ENCODE assay signal across 9 cellular contexts in the genomic region with DNA sequence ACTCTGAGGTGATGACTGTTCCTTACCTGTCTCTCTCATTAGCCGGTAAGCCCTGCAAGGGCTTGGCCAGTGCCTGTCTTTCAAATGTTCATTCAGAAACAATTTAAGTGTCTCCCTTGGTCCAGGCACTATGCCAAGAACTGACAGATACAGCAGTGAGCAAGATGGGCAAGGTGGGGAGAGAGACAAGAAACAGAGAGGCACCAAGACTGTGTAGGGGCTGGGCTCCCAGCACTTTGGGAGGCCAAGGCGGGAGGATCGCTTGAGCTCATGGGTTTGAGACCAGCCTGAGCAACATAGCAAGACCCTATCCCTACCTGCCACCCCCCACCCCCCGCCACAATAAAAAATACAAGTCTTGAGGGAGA. TPM values are rescaled to one million over a fixed set of nuclear protein-coding genes. Genes with fewer than 3 reads are reported as not detected.
DNase-seq lines count a peak whose midpoint lies in the region; ATAC-seq, FAIRE-seq and TF ChIP-seq lines count a peak whose summit lies in the region.
"Had no signal": no experiment of that assay in that cellular context is flagged by ENCODE, and none has a peak within 500 bp of the region (broad histone marks: within the 10 kb centered on the region; RNA-seq: fewer than 3 reads in every experiment).

No MANE protein-coding gene starts in this region.

- no peak for FAIRE-seq in astrocyte (lab: Jason Lieb, UNC)

- H3K9me3 Mint-ChIP-seq in astrocyte (ENCODE audit: unreplicated experiment) (no peaks in the 10 kb centered on the region), naive B cell (no peaks in the 10 kb centered on the region)

- H3K4me3 ChIP-seq in Loucy (ENCODE audit: low read length, poor library complexity, severe bottlenecking) (peak overlapping the region; percentile 72), astrocyte (ENCODE audit: insufficient read depth, low read depth, low read length) (no peak overlapping the region)

- H4K20me1 ChIP-seq in Loucy (ENCODE audit: insufficient read depth, low read length, poor library complexity, severe bottlenecking) (no peaks in the 10 kb centered on the region), astrocyte (ENCODE audit: insufficient read depth, low read length) (no peaks in the 10 kb centered on the region)

- H3K27ac Mint-ChIP-seq in astrocyte (ENCODE audit: unreplicated experiment) (peak overlapping the region; percentile 35), naive B cell (peak overlapping the region in 5 of 6 donors; percentile 68 to 90 (median 80))

- no peaks in the 10 kb centered on the region; the same call in 1 of the 2 replicates for H3F3A ChIP-seq in Loucy (ENCODE audit: low read depth)

- H3K79me2 ChIP-seq in Loucy (ENCODE audit: insufficient read depth, low read length) (no peaks in the 10 kb centered on the region), astrocyte (ENCODE audit: insufficient read depth, low read length) (no peaks in the 10 kb centered on the region)

- ATAC-seq in naive B cell (ENCODE audit: low read depth in 2 of 2) (no peak), GM18870 (IDR thresholded peaks at IDR 0.05; ENCODE audit: unreplicated experiment) (no peak), HG03439 (IDR thresholded peaks at IDR 0.05; ENCODE audit: unreplicated experiment) (no peak)

- H2AFZ ChIP-seq in Loucy (ENCODE audit: low read length) (no peak overlapping the region), astrocyte (ENCODE audit: low read depth, low read length) (no peak overlapping the region)

- peaks cover 25% of the 10 kb centered on the region for H3K4me1 ChIP-seq in Loucy (ENCODE audit: insufficient read depth, low read length, poor library complexity, severe bottlenecking)
- H3K4me1 ChIP-seq in astrocyte (ENCODE audit: insufficient read depth, low read length) = peaks cover 2% of the 10 kb centered on the region

- H3K9ac ChIP-seq in Loucy (ENCODE audit: low read depth, low read length, poor library complexity, severe bottlenecking) (peak overlapping the region; percentile 88), astrocyte (ENCODE audit: low read length) (no peak overlapping the region)

- no peaks in the 10 kb centered on the region for H3K4me1 Mint-ChIP-seq in astrocyte (ENCODE audit: low read depth, unreplicated experiment)
- peaks cover 9 to 16% (median 12%) of the 10 kb centered on the region in 3 donors for H3K4me1 Mint-ChIP-seq in naive B cell

- H3K27me3 Mint-ChIP-seq in astrocyte (ENCODE audit: low read depth, unreplicated experiment) (peaks cover 2% of the 10 kb centered on the region), naive B cell (peaks cover 0 to 3% (median 0%) of the 10 kb centered on the region in 3 donors)

- H3K27me3 ChIP-seq in Loucy (ENCODE audit: insufficient read depth, low read length, poor library complexity, severe bottlenecking) = no peaks in the 10 kb centered on the region
- no peaks in the 10 kb centered on the region for H3K27me3 ChIP-seq in astrocyte (ENCODE audit: insufficient read depth, low read length)
- H3K27me3 ChIP-seq: dorsolateral prefrontal cortex had no signal

- peak overlapping the region; percentile 74 for H3K4me3 Mint-ChIP-seq in astrocyte (ENCODE audit: unreplicated experiment)
- peak overlapping the region; percentile 68 to 91 (median 78) for H3K4me3 Mint-ChIP-seq in naive B cell

- H3K4me2 ChIP-seq in Loucy (ENCODE audit: low read depth, low read length, poor library complexity, severe bottlenecking) = peak overlapping the region; percentile 78
- H3K4me2 ChIP-seq in astrocyte (ENCODE audit: low read length) = no peak overlapping the region

- no peak for TF ChIP-seq CTCF in Loucy (conservative IDR thresholded peaks at IDR 0.05; ENCODE audit: low read length)
- TF ChIP-seq CTCF in astrocyte (IDR thresholded peaks at IDR 0.05; ENCODE audit: insufficient read depth, low read depth, low read length) = no peak

- DNase-seq in GM04504 (ENCODE audit: low read depth) (peak; percentile 5), astrocyte (ENCODE audit: low read depth) (no peak), naive B cell (no peak), iPS-NIHi7 (ENCODE audit: extremely low spot score) (no peak), NCI-H526 treated with DMSO at 0.1 percent for 48 hours (lab: John Stamatoyannopoulos, UW) (no peak)

- H3K9me3 ChIP-seq in Loucy (ENCODE audit: insufficient read depth, low read depth, low read length) (no peaks in the 10 kb centered on the region), astrocyte (ENCODE audit: insufficient read depth, low read depth, low read length) (no peaks in the 10 kb centered on the region)

- H3K36me3 Mint-ChIP-seq in astrocyte (ENCODE audit: low read depth, unreplicated experiment) (peaks cover 3% of the 10 kb centered on the region), naive B cell (no peaks in the 10 kb centered on the region)

- H3K27ac ChIP-seq in astrocyte (ENCODE audit: low read depth, low read length) = no peak overlapping the region

- H3K9me2 ChIP-seq in Loucy (replicated peaks; ENCODE audit: low read depth, low read length) = no peaks in the 10 kb centered on the region

- H3K36me3 ChIP-seq in Loucy (ENCODE audit: insufficient read depth, low read length) (no peaks in the 10 kb centered on the region), astrocyte (ENCODE audit: insufficient read depth, low read length) (no peaks in the 10 kb centered on the region)

RNA-seq across cellular contexts. Expression of gene CCNE1, which starts 1.3 kb away (rescaled TPM):
- total RNA-seq in astrocyte = 6.8 and 8.8 TPM in 2 replicates
- polyA plus RNA-seq in naive B cell (ENCODE audit: low read depth in 6 of 6) = not detected
